ENCODE assay signal across 1 cellular context in genomic region chr17:57811633-57812280, GRCh38.
TF ChIP-seq lines count a peak whose summit lies in the region.

No MANE protein-coding gene starts in this region.

TF ChIP-seq in SK-N-SH treated with all-trans-retinoic acid at 6 μM for 48 hours, 23 proteins besides CTCF, POLR2A, EP300 and RAD21 (continued from another document):
- TF ChIP-seq ISL1 (CRISPR knock-in tag; IDR thresholded peaks at IDR 0.05): no peak; the same call in 1 of the 2 replicates
- no peak for TF ChIP-seq SNAI2 (CRISPR knock-in tag; IDR thresholded peaks at IDR 0.05)
- TF ChIP-seq OSR1 (CRISPR knock-in tag; IDR thresholded peaks at IDR 0.05): no peak
